In genomic region chr2:86826878-86827277, GRCh38 we compare ENCODE assay signal across 5 cellular contexts. TPM values are rescaled to one million over a fixed set of nuclear protein-coding genes. Genes with fewer than 3 reads are reported as not detected.
"Had no signal": no experiment of that assay in that cellular context is flagged by ENCODE, and none has a peak within 500 bp of the region (broad histone marks: within the 10 kb centered on the region; RNA-seq: fewer than 3 reads in every experiment).

No MANE protein-coding gene starts in this region.

RNA-seq across cellular contexts. Expression of gene CD8B, which starts 34.8 kb away (rescaled TPM):
- total RNA-seq: dermis blood vessel endothelial cell, lung microvascular endothelial cell, mesothelial cell of epicardium, neural crest cell, pulmonary artery endothelial cell had no signal

RNA-seq across cellular contexts. Expression of gene CD8A, which starts 36.2 kb away (rescaled TPM):
- total RNA-seq: dermis blood vessel endothelial cell, lung microvascular endothelial cell, pulmonary artery endothelial cell had no signal
